In genomic region chr10:123491692-123492415, GRCh38 we compare ENCODE assay signal across 16 cellular contexts.
DNase-seq lines count a peak whose midpoint lies in the region; TF ChIP-seq lines count a peak whose summit lies in the region.
"Had no signal": no experiment of that assay in that cellular context is flagged by ENCODE, and none has a peak within 500 bp of the region (broad histone marks: within the 10 kb centered on the region; RNA-seq: fewer than 3 reads in every experiment).

No MANE protein-coding gene starts in this region.

- no peak for TF ChIP-seq CTCF in neural progenitor cell (IDR thresholded peaks at IDR 0.05)

- peaks cover 52% of the 10 kb centered on the region for H3K4me1 Mint-ChIP-seq in neural progenitor cell
- H3K4me1 Mint-ChIP-seq: CD8-positive, alpha-beta memory T cell had no signal

- no peaks in the 10 kb centered on the region for H3K36me3 Mint-ChIP-seq in neural progenitor cell
- H3K36me3 Mint-ChIP-seq: CD8-positive, alpha-beta memory T cell had no signal

- no peak overlapping the region for H3K4me3 Mint-ChIP-seq in neural progenitor cell
- H3K4me3 Mint-ChIP-seq: CD8-positive, alpha-beta memory T cell had no signal

- peaks cover 24% of the 10 kb centered on the region for H3F3A ChIP-seq in neural progenitor cell (ENCODE audit: low read depth)

- H2AFZ ChIP-seq in neural progenitor cell (replicated peaks), result no peak overlapping the region

- H3K79me2 ChIP-seq in neural progenitor cell (ENCODE audit: low read depth), result no peaks in the 10 kb centered on the region

- H3K9me3 ChIP-seq in neural progenitor cell (ENCODE audit: low read depth), result no peaks in the 10 kb centered on the region
- H3K9me3 ChIP-seq: A549 had no signal

- H3K4me3 ChIP-seq in H7 (ENCODE audit: insufficient read depth, low read depth, low read length) (no peak overlapping the region), neural progenitor cell (no peak overlapping the region)
- H3K4me3 ChIP-seq: A549; BLaER1 treated with 17β-estradiol and CSF1 and Interleukin-3, amounts not matched to agents 10 nM and 100 nM; GM12878 had no signal

- peak; percentile 74 for DNase-seq in H7
- peak; percentile 78 for DNase-seq in NCI-H146 treated with DMSO at 0.1 percent for 48 hours (lab: John Stamatoyannopoulos, UW; ENCODE audit: unreplicated experiment)
- DNase-seq in SK-N-DZ (ENCODE audit: low spot score), result peak; percentile 73
- no peak for DNase-seq in neural progenitor cell (ENCODE audit: low spot score)
- no peak for DNase-seq in DMS79 treated with DMSO at 0.1 percent for 48 hours (lab: John Stamatoyannopoulos, UW)
- no peak for DNase-seq in NOMO-1 (lab: John Stamatoyannopoulos, UW; ENCODE audit: unreplicated experiment in 2 of 2)
- no peak for DNase-seq in GM03348 (ENCODE audit: low spot score)
- DNase-seq: CD8-positive, alpha-beta memory T cell; DND-41; NCI-H524 treated with DMSO at 0.1 percent for 48 hours; RPMI8226; SIG-M5 had no signal

- peak overlapping the region; percentile 53 for H3K4me2 ChIP-seq in neural progenitor cell
- H3K4me2 ChIP-seq: A549; BLaER1 treated with 17β-estradiol and CSF1 and Interleukin-3, amounts not matched to agents 10 nM and 100 nM had no signal

- peaks cover 40% of the 10 kb centered on the region for H3K4me1 ChIP-seq in neural progenitor cell
- H3K4me1 ChIP-seq: A549 had no signal

- H3K27ac Mint-ChIP-seq in neural progenitor cell, result no peak overlapping the region

- H3K36me3 ChIP-seq in H7 (replicated peaks; ENCODE audit: control insufficient read depth, insufficient read depth, low read length), result no peaks in the 10 kb centered on the region
- H3K36me3 ChIP-seq in neural progenitor cell, result no peaks in the 10 kb centered on the region
- H3K36me3 ChIP-seq: BLaER1 treated with 17β-estradiol and CSF1 and Interleukin-3, amounts not matched to agents 10 nM and 100 nM had no signal

- H3K27me3 ChIP-seq in H7 (ENCODE audit: control insufficient read depth, insufficient read depth, low read length) (no peaks in the 10 kb centered on the region), neural progenitor cell (no peaks in the 10 kb centered on the region)
- H3K27me3 ChIP-seq: BLaER1 treated with 17β-estradiol and CSF1 and Interleukin-3, amounts not matched to agents 10 nM and 100 nM had no signal

- peaks cover 11% of the 10 kb centered on the region for H3K27me3 Mint-ChIP-seq in neural progenitor cell (ENCODE audit: insufficient read depth, low read depth)

- H3K9ac ChIP-seq in neural progenitor cell, result no peak overlapping the region
- H3K9ac ChIP-seq: BLaER1 treated with 17β-estradiol and CSF1 and Interleukin-3, amounts not matched to agents 10 nM and 100 nM had no signal

- H3K27ac ChIP-seq in neural progenitor cell, result no peak overlapping the region
- H3K27ac ChIP-seq: A549; BLaER1 treated with 17β-estradiol and CSF1 and Interleukin-3, amounts not matched to agents 10 nM and 100 nM; HL-60 had no signal

- no peaks in the 10 kb centered on the region for H3K9me3 Mint-ChIP-seq in neural progenitor cell

- no peaks in the 10 kb centered on the region for H4K20me1 ChIP-seq in neural progenitor cell (ENCODE audit: low read depth)
- H4K20me1 ChIP-seq: BLaER1 treated with 17β-estradiol and CSF1 and Interleukin-3, amounts not matched to agents 10 nM and 100 nM had no signal

Comparison
In these comparisons a context has a peak if more than half of its experiments do, and no peak if none do; other contexts are left out.
1. DNase-seq: peak in H7 (single experiment), NCI-H146 treated with DMSO at 0.1 percent for 48 hours (single experiment) and SK-N-DZ (single experiment); none in neural progenitor cell (single experiment), DMS79 treated with DMSO at 0.1 percent for 48 hours (single experiment), NOMO-1 (0 of 2) and GM03348 (single experiment).